Comparison of ENCODE assay signal across 8 cellular contexts in the genomic region with DNA sequence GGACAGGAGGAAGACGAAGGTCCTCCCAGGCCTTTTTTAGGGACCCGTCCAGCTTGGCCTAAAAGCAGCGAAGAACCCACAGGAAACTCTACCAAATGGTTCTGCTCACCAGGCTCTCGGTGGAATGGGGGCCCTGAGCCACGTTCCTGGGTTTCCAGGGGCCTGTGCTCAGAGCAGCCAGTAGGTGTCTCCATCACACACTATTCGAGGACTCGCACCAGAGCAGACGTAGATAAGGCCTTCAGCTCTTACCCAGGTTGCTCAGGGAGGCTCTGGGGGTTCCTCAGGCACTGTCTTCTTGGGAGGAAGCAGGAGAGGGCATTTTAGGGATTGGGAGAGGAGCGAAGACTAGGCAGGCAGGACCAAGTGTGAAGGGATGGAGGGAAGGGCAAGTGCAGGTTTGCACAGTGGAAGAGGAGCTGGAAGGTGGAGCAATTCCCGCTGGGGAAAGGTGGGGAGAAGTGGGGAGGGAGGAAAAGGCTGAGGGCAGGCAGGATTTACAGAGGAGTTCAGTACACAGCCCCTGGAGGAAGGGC.
DNase-seq lines count a peak whose midpoint lies in the region; ATAC-seq lines count a peak whose summit lies in the region.

No MANE protein-coding gene starts in this region.

- peak; percentile 47 for ATAC-seq in HG02623 (IDR thresholded peaks at IDR 0.05; ENCODE audit: unreplicated experiment)
- ATAC-seq in GM21529 (IDR thresholded peaks at IDR 0.05; ENCODE audit: unreplicated experiment), result no peak

- DNase-seq in DMS79 (lab: John Stamatoyannopoulos, UW) (peak; percentile 0), NCI-H2171 (lab: John Stamatoyannopoulos, UW) (peak; percentile 10), kidney tubule cell (ENCODE audit: low spot score) (peak; percentile 71)
- peak; percentile 22 for DNase-seq in activated CD4-positive, CD25-positive, alpha-beta regulatory T cell treated with anti-CD3 and anti-CD28 coated beads, Interleukin-2, amount 50 U/mL, for 16 hours (ENCODE audit: low read depth, low spot score)
- DNase-seq in central memory CD4-positive, alpha-beta T cell, result peak; percentile 46
- DNase-seq in stimulated activated CD4-positive, alpha-beta T cell treated with anti-CD3 and anti-CD28 coated beads, Interleukin-2, amount 100 ng/mL, for 24 hours, result peak; percentile 66 to 68

Comparison
In these comparisons a context has a peak if more than half of its experiments do, and no peak if none do; other contexts are left out.
1. DNase-seq: peak in every context shown above with its lines; median percentile 71 in kidney tubule cell; 67 in stimulated activated CD4-positive, alpha-beta T cell treated with anti-CD3 and anti-CD28 coated beads, Interleukin-2, amount 100 ng/mL, for 24 hours; 46 in central memory CD4-positive, alpha-beta T cell; 22 in activated CD4-positive, CD25-positive, alpha-beta regulatory T cell treated with anti-CD3 and anti-CD28 coated beads, Interleukin-2, amount 50 U/mL, for 16 hours; 10 in NCI-H2171; 0 in DMS79.